ENCODE assay signal across 18 cellular contexts in genomic region chr6:158194487-158195280, GRCh38. TPM values are rescaled to one million over a fixed set of nuclear protein-coding genes. Genes with fewer than 3 reads are reported as not detected.
DNase-seq lines count a peak whose midpoint lies in the region; TF ChIP-seq lines count a peak whose summit lies in the region.
"Had no signal": no experiment of that assay in that cellular context is flagged by ENCODE, and none has a peak within 500 bp of the region (broad histone marks: within the 10 kb centered on the region; RNA-seq: fewer than 3 reads in every experiment).

No MANE protein-coding gene starts in this region.

- H3K4me3 Mint-ChIP-seq in neural progenitor cell: no peak overlapping the region
- H3K4me3 Mint-ChIP-seq: B cell had no signal

- peak overlapping the region; percentile 33 for H3K4me3 ChIP-seq in HUES6 (ENCODE audit: low read depth, low read length)
- no peak overlapping the region for H3K4me3 ChIP-seq in ectodermal cell (ENCODE audit: insufficient read depth, low read depth, low read length)
- H3K4me3 ChIP-seq in iPS-18a (ENCODE audit: low read length): peak overlapping the region; percentile 59
- peak overlapping the region; percentile 25 for H3K4me3 ChIP-seq in neural progenitor cell
- no peak overlapping the region for H3K4me3 ChIP-seq in HAP-1
- H3K4me3 ChIP-seq in esophagus squamous epithelium: no peak overlapping the region
- no peak overlapping the region for H3K4me3 ChIP-seq in tibial nerve
- H3K4me3 ChIP-seq: SK-N-MC had no signal

- no peaks in the 10 kb centered on the region for H3K27me3 ChIP-seq in HUES6 (ENCODE audit: control insufficient read depth, insufficient read depth, low read length)
- no peaks in the 10 kb centered on the region for H3K27me3 ChIP-seq in ectodermal cell (ENCODE audit: control insufficient read depth, insufficient read depth, low read length, poor library complexity, severe bottlenecking)
- no peaks in the 10 kb centered on the region for H3K27me3 ChIP-seq in iPS-18a (ENCODE audit: control insufficient read depth, insufficient read depth, low read length)
- no peaks in the 10 kb centered on the region for H3K27me3 ChIP-seq in neural progenitor cell
- no peaks in the 10 kb centered on the region for H3K27me3 ChIP-seq in HAP-1 (ENCODE audit: low read depth)
- no peaks in the 10 kb centered on the region for H3K27me3 ChIP-seq in esophagus squamous epithelium
- H3K27me3 ChIP-seq in tibial nerve: no peaks in the 10 kb centered on the region

- H3K27ac ChIP-seq in HUES6 (ENCODE audit: low read depth, low read length): no peak overlapping the region; the same call in 1 of the 2 replicates
- peak overlapping the region; percentile 31 for H3K27ac ChIP-seq in ectodermal cell (ENCODE audit: insufficient read depth, low read depth, low read length, poor library complexity, severe bottlenecking)
- peak overlapping the region; percentile 9 for H3K27ac ChIP-seq in iPS-18a (ENCODE audit: low read length)
- H3K27ac ChIP-seq in neural progenitor cell: peak overlapping the region; percentile 78
- no peak overlapping the region for H3K27ac ChIP-seq in esophagus squamous epithelium
- no peak overlapping the region for H3K27ac ChIP-seq in tibial nerve
- H3K27ac ChIP-seq: SK-N-MC had no signal

- H3K4me1 Mint-ChIP-seq in neural progenitor cell: no peaks in the 10 kb centered on the region
- H3K4me1 Mint-ChIP-seq: B cell had no signal

- intact Hi-C loops in esophagus squamous epithelium (cut with DNase I): no loop called here

- H3K27me3 Mint-ChIP-seq in neural progenitor cell (ENCODE audit: insufficient read depth, low read depth): no peaks in the 10 kb centered on the region
- H3K27me3 Mint-ChIP-seq: B cell had no signal

- H3K36me3 Mint-ChIP-seq in neural progenitor cell: peaks cover 15% of the 10 kb centered on the region

- H2AFZ ChIP-seq in neural progenitor cell (replicated peaks): peak overlapping the region; percentile 56

- H3K27ac Mint-ChIP-seq in neural progenitor cell: no peak overlapping the region
- H3K27ac Mint-ChIP-seq: B cell had no signal

- TF ChIP-seq CTCF in neural progenitor cell (IDR thresholded peaks at IDR 0.05): no peak
- no peak for TF ChIP-seq CTCF in esophagus squamous epithelium (IDR thresholded peaks at IDR 0.05)
- TF ChIP-seq CTCF in tibial nerve (IDR thresholded peaks at IDR 0.05): no peak

- WGBS in ectodermal cell, 2 experiments: 29 to 30% methylated on average over 4 of the region's 4 CpGs
- WGBS in esophagus squamous epithelium, 2 donors: 86 to 92% methylated on average over 4 of the region's 4 CpGs
- WGBS in tibial nerve, 2 donors: 79 to 87% methylated on average over 4 of the region's 4 CpGs

- peaks cover 29% of the 10 kb centered on the region for H3K4me1 ChIP-seq in HUES6 (ENCODE audit: control insufficient read depth, insufficient read depth, low read length)
- peaks cover 3% of the 10 kb centered on the region for H3K4me1 ChIP-seq in ectodermal cell (ENCODE audit: control insufficient read depth, insufficient read depth, low read length)
- H3K4me1 ChIP-seq in iPS-18a (ENCODE audit: control insufficient read depth, low read depth, low read length): peaks cover 22% of the 10 kb centered on the region
- H3K4me1 ChIP-seq in neural progenitor cell: peaks cover 27% of the 10 kb centered on the region
- no peaks in the 10 kb centered on the region for H3K4me1 ChIP-seq in HAP-1
- peaks cover 0 to 4% (median 0%) of the 10 kb centered on the region in 3 donors for H3K4me1 ChIP-seq in esophagus squamous epithelium
- no peaks in the 10 kb centered on the region for H3K4me1 ChIP-seq in tibial nerve

- H3K9me3 ChIP-seq in HUES6 (ENCODE audit: control insufficient read depth, insufficient read depth, low read depth, low read length) (no peaks in the 10 kb centered on the region), ectodermal cell (ENCODE audit: control insufficient read depth, low read length) (no peaks in the 10 kb centered on the region), iPS-18a (ENCODE audit: control insufficient read depth, low read depth, low read length) (no peaks in the 10 kb centered on the region), neural progenitor cell (ENCODE audit: low read depth) (no peaks in the 10 kb centered on the region), HAP-1 (no peaks in the 10 kb centered on the region), esophagus squamous epithelium (no peaks in the 10 kb centered on the region), tibial nerve (no peaks in the 10 kb centered on the region)

- no peaks in the 10 kb centered on the region for H3K9me3 Mint-ChIP-seq in neural progenitor cell

- H3K9ac ChIP-seq in HUES6 (ENCODE audit: low read length) (peak overlapping the region; percentile 33), iPS-18a (ENCODE audit: low read length) (peak overlapping the region; percentile 44), neural progenitor cell (no peak overlapping the region)

- H3K36me3 ChIP-seq in HUES6 (ENCODE audit: control insufficient read depth, insufficient read depth, low read length) (peaks cover 7% of the 10 kb centered on the region), ectodermal cell (ENCODE audit: control insufficient read depth, insufficient read depth, low read length) (no peaks in the 10 kb centered on the region), iPS-18a (ENCODE audit: control insufficient read depth, low read depth, low read length) (peaks cover 2% of the 10 kb centered on the region), neural progenitor cell (no peaks in the 10 kb centered on the region), HAP-1 (replicated peaks) (no peaks in the 10 kb centered on the region), esophagus squamous epithelium (peaks cover 0 to 29% (median 0%) of the 10 kb centered on the region in 3 donors), tibial nerve (peaks cover 0 to 44% (median 4%) of the 10 kb centered on the region in 3 donors)

- no peaks in the 10 kb centered on the region for H4K20me1 ChIP-seq in neural progenitor cell (ENCODE audit: low read depth)

- TF ChIP-seq POLR2A in esophagus squamous epithelium (IDR thresholded peaks at IDR 0.05) (no peak), tibial nerve (IDR thresholded peaks at IDR 0.05) (no peak)

- peak overlapping the region; percentile 67 for H3K4me2 ChIP-seq in neural progenitor cell

- TF ChIP-seq EP300 in tibial nerve (IDR thresholded peaks at IDR 0.05): no peak

- DNase-seq in neural progenitor cell (ENCODE audit: low spot score): peak; percentile 8
- DNase-seq in HAP-1 (ENCODE audit: low spot score in 2 of 2): no peak
- DNase-seq in SIG-M5 treated with dmso at 0.1 percent for 504 hours (lab: John Stamatoyannopoulos, UW; ENCODE audit: unreplicated experiment): no peak
- no peak for DNase-seq in esophagus squamous epithelium (lab: John Stamatoyannopoulos, UW)
- DNase-seq in tibial nerve (ENCODE audit: low spot score in 2 of 2): no peak
- DNase-seq: DND-41, GDM1, KBM-7, NCI-H1105, NCI-H1694, NCI-H2081 treated with DMSO at 0.1 percent for 48 hours, NCI-H446 treated with DMSO at 0.1 percent for 48 hours, Right ventricle myocardium superior had no signal

- in situ Hi-C loops in HAP-1 (cut with MboI; ENCODE audit: low sequenced_read_pairs): no loop called here

- H3K79me2 ChIP-seq in neural progenitor cell (ENCODE audit: low read depth): no peaks in the 10 kb centered on the region

- H3F3A ChIP-seq in neural progenitor cell (ENCODE audit: low read depth): peaks cover 47% of the 10 kb centered on the region

RNA-seq across cellular contexts. Expression of gene GTF2H5, which starts 26.5 kb away (rescaled TPM):
- 39.4 TPM for polyA plus RNA-seq in ectodermal cell (2013, experiment 1 of 4)
- polyA plus RNA-seq in ectodermal cell (2013, experiment 2 of 4): 41.6 TPM
- 27.1 TPM for polyA plus RNA-seq in ectodermal cell (2013, experiment 3 of 4)
- polyA plus RNA-seq in ectodermal cell (2013, experiment 4 of 4): 32.4 TPM
- total RNA-seq in neural progenitor cell (ENCODE audit: low replicate concordance): 5.2 and 12.4 TPM in 2 replicates
- total RNA-seq in esophagus squamous epithelium: 1 to 10 TPM; 2.5 to 6.2 (median 3.5) TPM
- 1 to 10 TPM; 2.7 to 5.0 (median 3.9) TPM for total RNA-seq in tibial nerve

RNA-seq across cellular contexts. Expression of gene SERAC1, which starts 26.6 kb away (rescaled TPM):
- polyA plus RNA-seq in ectodermal cell (2013, experiment 1 of 4): 16.0 TPM
- 20.5 TPM for polyA plus RNA-seq in ectodermal cell (2013, experiment 2 of 4)
- 13.5 TPM for polyA plus RNA-seq in ectodermal cell (2013, experiment 3 of 4)
- polyA plus RNA-seq in ectodermal cell (2013, experiment 4 of 4): 15.6 TPM
- total RNA-seq in neural progenitor cell (ENCODE audit: low replicate concordance) (25.0 and 35.7 TPM in 2 replicates), esophagus squamous epithelium (10 to 100 TPM in 2 of 4 donors, 1 to 10 TPM in 2; 5.2 to 14.9 (median 10.1) TPM), tibial nerve (1 to 10 TPM; 4.7 to 9.6 (median 6.2) TPM)

Comparison
In these comparisons a context has a peak if more than half of its experiments do, and no peak if none do; other contexts are left out.
1. H3K27ac ChIP-seq: peak in ectodermal cell (single experiment), iPS-18a (single experiment) and neural progenitor cell (single experiment); none in HUES6 (single experiment), esophagus squamous epithelium (0 of 4) and tibial nerve (0 of 4).
2. H3K4me3 ChIP-seq: peak in HUES6 (single experiment), iPS-18a (single experiment) and neural progenitor cell (single experiment); none in ectodermal cell (single experiment), HAP-1 (single experiment), esophagus squamous epithelium (0 of 4) and tibial nerve (0 of 4).